9 cellular contexts compared by ENCODE assay signal in the genomic region with DNA sequence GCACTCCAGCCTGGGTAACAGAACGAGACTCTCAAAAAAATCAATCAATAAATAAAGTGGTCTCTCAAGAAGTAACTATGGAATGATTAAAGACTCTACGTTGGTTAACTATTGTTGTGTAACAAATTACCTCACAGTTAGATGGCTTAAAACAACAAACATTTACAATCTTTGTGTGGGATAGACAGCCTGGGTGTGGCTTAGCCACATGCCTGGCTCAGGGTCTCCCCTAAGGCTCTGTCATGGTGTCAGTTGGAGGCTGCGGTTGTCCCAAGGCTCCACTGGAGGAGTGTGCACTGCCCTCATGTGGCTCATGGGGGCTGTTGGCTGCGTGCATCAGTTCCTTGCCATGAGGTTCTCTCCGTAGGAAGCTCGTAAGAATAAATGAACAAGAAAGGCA.
DNase-seq lines count a peak whose midpoint lies in the region; ATAC-seq and TF ChIP-seq lines count a peak whose summit lies in the region.
"Had no signal": no experiment of that assay in that cellular context is flagged by ENCODE, and none has a peak within 500 bp of the region (broad histone marks: within the 10 kb centered on the region; RNA-seq: fewer than 3 reads in every experiment).

No MANE protein-coding gene starts in this region.

- H3K27me3 ChIP-seq in MM.1S (replicated peaks; ENCODE audit: insufficient read depth, low read length) (no peaks in the 10 kb centered on the region), gastroesophageal sphincter (no peaks in the 10 kb centered on the region)

- no peak overlapping the region for H2AFZ ChIP-seq in MM.1S (ENCODE audit: low read length)

- DNase-seq in AG09319 (ENCODE audit: extremely low read depth, low read depth) (no peak), UCSD-AML1 (lab: John Stamatoyannopoulos, UW; ENCODE audit: unreplicated experiment) (peak; percentile 27), iris pigment epithelial cell (ENCODE audit: low read depth) (peak; percentile 44), MM.1S (no peak), SIG-M5 (lab: John Stamatoyannopoulos, UW) (no peak)
- DNase-seq in stimulated activated CD4-positive, alpha-beta T cell treated with anti-CD3 and anti-CD28 coated beads, Interleukin-4, amount 100 ng/mL, for 1 hour: no peak
- DNase-seq: activated B cell treated with CpG ODN at 0.5 μM for 24 hours had no signal

- no peak overlapping the region for H3K4me3 ChIP-seq in HEK293 (ENCODE audit: low read depth, low read length)
- no peak overlapping the region for H3K4me3 ChIP-seq in MM.1S (ENCODE audit: low read length)
- no peak overlapping the region for H3K4me3 ChIP-seq in gastroesophageal sphincter

- TF ChIP-seq POLR2A in gastroesophageal sphincter (IDR thresholded peaks at IDR 0.05): no peak

- no peaks in the 10 kb centered on the region for H3K9me3 ChIP-seq in HEK293 (ENCODE audit: control insufficient read depth, insufficient read depth, low read depth, low read length)
- no peaks in the 10 kb centered on the region for H3K9me3 ChIP-seq in MM.1S (replicated peaks; ENCODE audit: insufficient read depth, low read length)
- no peaks in the 10 kb centered on the region for H3K9me3 ChIP-seq in gastroesophageal sphincter

- WGBS in gastroesophageal sphincter (ENCODE audit: low coverage in 1 of 2), 2 donors: 78 to 80% methylated on average over 3 to 4 of the region's 6 CpGs

- POLR2A ChIA-PET in HEK293 (lab: Yijun Ruan, JAX): no interaction called here

- no peaks in the 10 kb centered on the region for H3F3A ChIP-seq in MM.1S (ENCODE audit: insufficient read depth, low read length)

- H3K27ac ChIP-seq in HEK293 (ENCODE audit: extremely low read depth, low read depth, low read length): no peak overlapping the region
- H3K27ac ChIP-seq in MM.1S (ENCODE audit: low read length): no peak overlapping the region
- H3K27ac ChIP-seq in gastroesophageal sphincter: no peak overlapping the region

- ATAC-seq in gastroesophageal sphincter: no peak

- no peaks in the 10 kb centered on the region for H3K36me3 ChIP-seq in HEK293 (ENCODE audit: control insufficient read depth in 2 of 2, insufficient read depth in 1 of 2, low read length in 2 of 2)
- no peaks in the 10 kb centered on the region for H3K36me3 ChIP-seq in MM.1S (replicated peaks; ENCODE audit: insufficient read depth, low read length)
- no peaks in the 10 kb centered on the region for H3K36me3 ChIP-seq in gastroesophageal sphincter

- no peaks in the 10 kb centered on the region for H4K20me1 ChIP-seq in MM.1S (ENCODE audit: insufficient read depth, low read length)

- H3K79me2 ChIP-seq in MM.1S (ENCODE audit: low read length): peaks cover 10% of the 10 kb centered on the region; the same call in 1 of the 2 replicates

- TF ChIP-seq EP300 in gastroesophageal sphincter (IDR thresholded peaks at IDR 0.05): no peak

- H3K4me2 ChIP-seq in MM.1S (ENCODE audit: low read depth, low read length): no peak overlapping the region

- no peaks in the 10 kb centered on the region for H3K4me1 ChIP-seq in HEK293 (ENCODE audit: control insufficient read depth, insufficient read depth, low read length)
- no peaks in the 10 kb centered on the region for H3K4me1 ChIP-seq in MM.1S (ENCODE audit: low read length)
- no peaks in the 10 kb centered on the region for H3K4me1 ChIP-seq in gastroesophageal sphincter

- no peak overlapping the region for H3K9ac ChIP-seq in MM.1S (ENCODE audit: low read length)

- TF ChIP-seq CTCF in AG09319 (IDR thresholded peaks at IDR 0.05; ENCODE audit: low read depth, low read length) (peak; percentile 40), HEK293 (tag by site-specific recombination; IDR thresholded peaks at IDR 0.05) (peak; percentile 54; the same call in 1 of the 2 replicates), MM.1S (IDR thresholded peaks at IDR 0.05; ENCODE audit: low read length) (no peak), gastroesophageal sphincter (IDR thresholded peaks at IDR 0.05) (peak in 1 of 4 experiments; percentile 36)

- CTCF ChIA-PET in HEK293 (lab: Yijun Ruan, JAX): interaction anchor here (0.5 to 6.8 kb wide), 10 partner anchors 9 to 1862 kb away, joined by 3 to 74 read pairs (median 4); no protein-coding TSS in a partner anchor

- H3K9me2 ChIP-seq in MM.1S (replicated peaks; ENCODE audit: insufficient read depth, low read length): no peaks in the 10 kb centered on the region

TF ChIP-seq in HEK293, 187 proteins besides CTCF, POLR2A, EP300 and RAD21 (continues in another document):
- no peak for TF ChIP-seq ZNF501 (tag by site-specific recombination; IDR thresholded peaks at IDR 0.05)
- 0 out of 2 replicates have a peak, but pooled peaks have one; percentile 3 for TF ChIP-seq ZBTB20 (tag by site-specific recombination; IDR thresholded peaks at IDR 0.05)
- TF ChIP-seq ZNF629 (tag by site-specific recombination; IDR thresholded peaks at IDR 0.05): peak; percentile 77
- TF ChIP-seq, protein P1, sequence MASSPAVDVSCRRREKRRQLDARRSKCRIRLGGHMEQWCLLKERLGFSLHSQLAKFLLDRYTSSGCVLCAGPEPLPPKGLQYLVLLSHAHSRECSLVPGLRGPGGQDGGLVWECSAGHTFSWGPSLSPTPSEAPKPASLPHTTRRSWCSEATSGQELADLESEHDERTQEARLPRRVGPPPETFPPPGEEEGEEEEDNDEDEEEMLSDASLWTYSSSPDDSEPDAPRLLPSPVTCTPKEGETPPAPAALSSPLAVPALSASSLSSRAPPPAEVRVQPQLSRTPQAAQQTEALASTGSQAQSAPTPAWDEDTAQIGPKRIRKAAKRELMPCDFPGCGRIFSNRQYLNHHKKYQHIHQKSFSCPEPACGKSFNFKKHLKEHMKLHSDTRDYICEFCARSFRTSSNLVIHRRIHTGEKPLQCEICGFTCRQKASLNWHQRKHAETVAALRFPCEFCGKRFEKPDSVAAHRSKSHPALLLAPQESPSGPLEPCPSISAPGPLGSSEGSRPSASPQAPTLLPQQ (tag by site-specific recombination; IDR thresholded peaks at IDR 0.05): peak; percentile 53; the same call in 1 of the 2 replicates
- TF ChIP-seq ZNF654 (tag by site-specific recombination; IDR thresholded peaks at IDR 0.05; ENCODE audit: low read depth): peak; percentile 80
- 0 out of 2 replicates have a peak, but pooled peaks have one; percentile 19 for TF ChIP-seq KLF16 (tag by site-specific recombination; IDR thresholded peaks at IDR 0.05)
- TF ChIP-seq, protein P2, sequence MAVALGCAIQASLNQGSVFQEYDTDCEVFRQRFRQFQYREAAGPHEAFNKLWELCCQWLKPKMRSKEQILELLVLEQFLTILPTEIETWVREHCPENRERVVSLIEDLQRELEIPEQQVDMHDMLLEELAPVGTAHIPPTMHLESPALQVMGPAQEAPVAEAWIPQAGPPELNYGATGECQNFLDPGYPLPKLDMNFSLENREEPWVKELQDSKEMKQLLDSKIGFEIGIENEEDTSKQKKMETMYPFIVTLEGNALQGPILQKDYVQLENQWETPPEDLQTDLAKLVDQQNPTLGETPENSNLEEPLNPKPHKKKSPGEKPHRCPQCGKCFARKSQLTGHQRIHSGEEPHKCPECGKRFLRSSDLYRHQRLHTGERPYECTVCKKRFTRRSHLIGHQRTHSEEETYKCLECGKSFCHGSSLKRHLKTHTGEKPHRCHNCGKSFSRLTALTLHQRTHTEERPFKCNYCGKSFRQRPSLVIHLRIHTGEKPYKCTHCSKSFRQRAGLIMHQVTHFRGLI (tag by site-specific recombination; IDR thresholded peaks at IDR 0.05): no peak
- peak; percentile 82 for TF ChIP-seq SP7 (tag by site-specific recombination; IDR thresholded peaks at IDR 0.05)
- TF ChIP-seq ZNF132 (tag by site-specific recombination; IDR thresholded peaks at IDR 0.05; ENCODE audit: borderline replicate concordance): no peak
- TF ChIP-seq, protein P3, sequence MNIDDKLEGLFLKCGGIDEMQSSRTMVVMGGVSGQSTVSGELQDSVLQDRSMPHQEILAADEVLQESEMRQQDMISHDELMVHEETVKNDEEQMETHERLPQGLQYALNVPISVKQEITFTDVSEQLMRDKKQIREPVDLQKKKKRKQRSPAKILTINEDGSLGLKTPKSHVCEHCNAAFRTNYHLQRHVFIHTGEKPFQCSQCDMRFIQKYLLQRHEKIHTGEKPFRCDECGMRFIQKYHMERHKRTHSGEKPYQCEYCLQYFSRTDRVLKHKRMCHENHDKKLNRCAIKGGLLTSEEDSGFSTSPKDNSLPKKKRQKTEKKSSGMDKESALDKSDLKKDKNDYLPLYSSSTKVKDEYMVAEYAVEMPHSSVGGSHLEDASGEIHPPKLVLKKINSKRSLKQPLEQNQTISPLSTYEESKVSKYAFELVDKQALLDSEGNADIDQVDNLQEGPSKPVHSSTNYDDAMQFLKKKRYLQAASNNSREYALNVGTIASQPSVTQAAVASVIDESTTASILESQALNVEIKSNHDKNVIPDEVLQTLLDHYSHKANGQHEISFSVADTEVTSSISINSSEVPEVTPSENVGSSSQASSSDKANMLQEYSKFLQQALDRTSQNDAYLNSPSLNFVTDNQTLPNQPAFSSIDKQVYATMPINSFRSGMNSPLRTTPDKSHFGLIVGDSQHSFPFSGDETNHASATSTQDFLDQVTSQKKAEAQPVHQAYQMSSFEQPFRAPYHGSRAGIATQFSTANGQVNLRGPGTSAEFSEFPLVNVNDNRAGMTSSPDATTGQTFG (tag by site-specific recombination; IDR thresholded peaks at IDR 0.05; ENCODE audit: borderline replicate concordance): no peak
- TF ChIP-seq ZNF366 (tag by site-specific recombination; conservative IDR thresholded peaks at IDR 0.05): peak; percentile 50; the same call in 1 of the 2 replicates
- 0 out of 2 replicates have a peak, but pooled peaks have one; percentile 46 for TF ChIP-seq IKZF3 (tag by site-specific recombination; IDR thresholded peaks at IDR 0.05)
- TF ChIP-seq ZNF600 (tag by site-specific recombination; IDR thresholded peaks at IDR 0.05): peak; percentile 48
- TF ChIP-seq ZIC2 (tag by site-specific recombination; IDR thresholded peaks at IDR 0.05): peak; percentile 67
- TF ChIP-seq ZBTB17 (tag by site-specific recombination; IDR thresholded peaks at IDR 0.05): peak; percentile 65; the same call in 1 of the 2 replicates
- peak; percentile 61; the same call in 1 of the 2 replicates for TF ChIP-seq ZNF843 (tag by site-specific recombination; IDR thresholded peaks at IDR 0.05)
- 0 out of 2 replicates have a peak, but pooled peaks have one; percentile 34 for TF ChIP-seq ZXDB (tag by site-specific recombination; IDR thresholded peaks at IDR 0.05)
- no peak for TF ChIP-seq ZNF560 (tag by site-specific recombination; IDR thresholded peaks at IDR 0.05; ENCODE audit: borderline replicate concordance)
- peak; percentile 67; the same call in 1 of the 2 replicates for TF ChIP-seq KLF7 (tag by site-specific recombination; IDR thresholded peaks at IDR 0.05; ENCODE audit: borderline replicate concordance)
- no peak for TF ChIP-seq SCRT2 (tag by site-specific recombination; IDR thresholded peaks at IDR 0.05)
- TF ChIP-seq KLF9 (tag by site-specific recombination; IDR thresholded peaks at IDR 0.05; ENCODE audit: low read depth): peak; percentile 40; the same call in 1 of the 2 replicates
- no peak for TF ChIP-seq ZNF558 (tag by site-specific recombination; IDR thresholded peaks at IDR 0.05)

Comparison
In these comparisons a context has a peak if more than half of its experiments do, and no peak if none do; other contexts are left out.
1. DNase-seq: peak in UCSD-AML1 (single experiment) and iris pigment epithelial cell (single experiment); none in AG09319 (single experiment), MM.1S (single experiment), SIG-M5 (single experiment) and stimulated activated CD4-positive, alpha-beta T cell treated with anti-CD3 and anti-CD28 coated beads, Interleukin-4, amount 100 ng/mL, for 1 hour (single experiment).